ENCODE assay signal across 32 cellular contexts in genomic region chr4:70023218-70023617, GRCh38. TPM values are rescaled to one million over a fixed set of nuclear protein-coding genes. Genes with fewer than 3 reads are reported as not detected.
"Had no signal": no experiment of that assay in that cellular context is flagged by ENCODE, and none has a peak within 500 bp of the region (broad histone marks: within the 10 kb centered on the region; RNA-seq: fewer than 3 reads in every experiment).

No MANE protein-coding gene starts in this region.

- ATAC-seq: stimulated activated effector memory CD8-positive, alpha-beta T cell treated with anti-CD3 and anti-CD28 coated beads, Interleukin-12 subunit alpha, Interleukin-12 subunit beta, amount 100 ng/mL, for 72 hours; stimulated activated memory B cell treated with anti-CD40 and anti-IgM and Interleukin-4, amounts not matched to agents 10 μg/mL and 1 μg/mL and 100 μg/mL, for 72 hours; stimulated activated naive B cell treated with anti-CD40 and anti-IgM and Interleukin-4, amounts not matched to agents 10 μg/mL and 1 μg/mL and 100 μg/mL, for 72 hours; stimulated activated naive CD8-positive, alpha-beta T cell treated with anti-CD3 and anti-CD28 coated beads, Interleukin-15, amount 100 ng/mL, for 72 hours; stimulated activated naive CD8-positive, alpha-beta T cell treated with anti-CD3 and anti-CD28 coated beads, Interleukin-15, Interleukin-2, amounts not matched to agents 100 U/mL and 50 U/mL, for 24 hours; upper lobe of right lung had no signal

- H3K27me3 ChIP-seq: stomach, suprapubic skin, testis, thyroid gland, tibial artery, tibial nerve, transverse colon, upper lobe of left lung, upper lobe of right lung, uterus, vagina had no signal

- H3K4me1 ChIP-seq: stomach, suprapubic skin, testis, thyroid gland, tibial artery, tibial nerve, transverse colon, upper lobe of left lung, upper lobe of right lung, uterus, vagina had no signal

- H3K4me3 Mint-ChIP-seq: stimulated activated effector memory CD8-positive, alpha-beta T cell treated with anti-CD3 and anti-CD28 coated beads, Interleukin-12 subunit alpha, Interleukin-12 subunit beta, amount 100 ng/mL, for 72 hours; stimulated activated memory B cell treated with anti-CD40 and anti-IgM and Interleukin-4, amounts not matched to agents 10 μg/mL and 1 μg/mL and 100 μg/mL, for 72 hours; stimulated activated naive B cell treated with anti-CD40 and anti-IgM and Interleukin-4, amounts not matched to agents 10 μg/mL and 1 μg/mL and 100 μg/mL, for 72 hours; stimulated activated naive CD8-positive, alpha-beta T cell treated with anti-CD3 and anti-CD28 coated beads, Interleukin-15, amount 100 ng/mL, for 72 hours; stimulated activated naive CD8-positive, alpha-beta T cell treated with anti-CD3 and anti-CD28 coated beads, Interleukin-15, Interleukin-2, amounts not matched to agents 100 ng/mL and 50 ng/mL, for 24 hours; type B pancreatic cell had no signal

- H3K9me3 ChIP-seq: suprapubic skin, testis, thoracic aorta, thyroid gland, tibial artery, tibial nerve, transverse colon, upper lobe of left lung, upper lobe of right lung, uterus, vagina had no signal

- H3K27ac Mint-ChIP-seq: stimulated activated effector memory CD8-positive, alpha-beta T cell treated with anti-CD3 and anti-CD28 coated beads, Interleukin-12 subunit alpha, Interleukin-12 subunit beta, amount 100 ng/mL, for 72 hours; stimulated activated memory B cell treated with anti-CD40 and anti-IgM and Interleukin-4, amounts not matched to agents 10 μg/mL and 1 μg/mL and 100 μg/mL, for 72 hours; stimulated activated naive B cell treated with anti-CD40 and anti-IgM and Interleukin-4, amounts not matched to agents 10 μg/mL and 1 μg/mL and 100 μg/mL, for 72 hours; stimulated activated naive CD8-positive, alpha-beta T cell treated with anti-CD3 and anti-CD28 coated beads, Interleukin-15, Interleukin-2, amounts not matched to agents 100 ng/mL and 50 ng/mL, for 24 hours; type B pancreatic cell had no signal

- H3K36me3 Mint-ChIP-seq: stimulated activated effector memory CD8-positive, alpha-beta T cell treated with anti-CD3 and anti-CD28 coated beads, Interleukin-12 subunit alpha, Interleukin-12 subunit beta, amount 100 ng/mL, for 72 hours; stimulated activated memory B cell treated with anti-CD40 and anti-IgM and Interleukin-4, amounts not matched to agents 10 μg/mL and 1 μg/mL and 100 μg/mL, for 72 hours; stimulated activated naive B cell treated with anti-CD40 and anti-IgM and Interleukin-4, amounts not matched to agents 10 μg/mL and 1 μg/mL and 100 μg/mL, for 72 hours; type B pancreatic cell had no signal

- H3K27ac ChIP-seq: stomach, suprapubic skin, testis, thoracic aorta, thyroid gland, tibial artery, tibial nerve, transverse colon, upper lobe of left lung, upper lobe of right lung, uterus, vagina had no signal

- H3K4me1 Mint-ChIP-seq: stimulated activated effector memory CD8-positive, alpha-beta T cell treated with anti-CD3 and anti-CD28 coated beads, Interleukin-12 subunit alpha, Interleukin-12 subunit beta, amount 100 ng/mL, for 72 hours; stimulated activated memory B cell treated with anti-CD40 and anti-IgM and Interleukin-4, amounts not matched to agents 10 μg/mL and 1 μg/mL and 100 μg/mL, for 72 hours; stimulated activated naive B cell treated with anti-CD40 and anti-IgM and Interleukin-4, amounts not matched to agents 10 μg/mL and 1 μg/mL and 100 μg/mL, for 72 hours; stimulated activated naive CD8-positive, alpha-beta T cell treated with anti-CD3 and anti-CD28 coated beads, Interleukin-15, amount 100 ng/mL, for 72 hours had no signal

- H3K9me3 Mint-ChIP-seq: stimulated activated naive CD8-positive, alpha-beta T cell treated with anti-CD3 and anti-CD28 coated beads, Interleukin-15, amount 100 ng/mL, for 72 hours; stimulated activated naive CD8-positive, alpha-beta T cell treated with anti-CD3 and anti-CD28 coated beads, Interleukin-15, Interleukin-2, amounts not matched to agents 100 ng/mL and 50 ng/mL, for 24 hours; type B pancreatic cell had no signal

- DNase-seq: stimulated activated CD4-positive, alpha-beta T cell treated with anti-CD3 and anti-CD28 coated beads, Interleukin-2, amount 100 ng/mL, for 48 hours; stimulated activated CD4-positive, alpha-beta T cell treated with anti-CD3 and anti-CD28 coated beads, Interleukin-4, amount 100 ng/mL, for 1 hour; stimulated activated CD4-positive, alpha-beta T cell treated with anti-CD3 and anti-CD28 coated beads, Interleukin-4, amount 100 ng/mL, for 24 hours; stimulated activated CD4-positive, alpha-beta T cell treated with anti-CD3 and anti-CD28 coated beads, Interleukin-4, amount 100 ng/mL, for 4 hours; stimulated activated CD8-positive, alpha-beta memory T cell treated with anti-CD3 and anti-CD28 coated beads, Interleukin-4, amount 100 ng/mL, for 48 hours; stimulated activated naive B cell treated with anti-CD40 and anti-IgM and Interleukin-4, amounts not matched to agents 10 μg/mL and 1 μg/mL and 100 μg/mL, for 72 hours; stimulated activated naive CD4-positive, alpha-beta T cell; stimulated activated naive CD4-positive, alpha-beta T cell treated with Interleukin-2 at 50 U/mL for 16 hours; stimulated activated naive CD8-positive, alpha-beta T cell treated with anti-CD3 and anti-CD28 coated beads, Interleukin-15, amount 100 ng/mL, for 72 hours; stimulated activated naive CD8-positive, alpha-beta T cell treated with anti-CD3 and anti-CD28 coated beads, Interleukin-15, Interleukin-2, amounts not matched to agents 100 U/mL and 50 U/mL, for 24 hours; stomach; substantia nigra; testis; thyroid gland; tibial artery; transverse colon; trophoblast cell; upper lobe of left lung; upper lobe of right lung; uterus had no signal

- H3K36me3 ChIP-seq: stomach, suprapubic skin, thoracic aorta, thyroid gland, tibial artery, tibial nerve, transverse colon, upper lobe of left lung, upper lobe of right lung, uterus, vagina had no signal

- H3K27me3 Mint-ChIP-seq: stimulated activated memory B cell treated with anti-CD40 and anti-IgM and Interleukin-4, amounts not matched to agents 10 μg/mL and 1 μg/mL and 100 μg/mL, for 72 hours; stimulated activated naive B cell treated with anti-CD40 and anti-IgM and Interleukin-4, amounts not matched to agents 10 μg/mL and 1 μg/mL and 100 μg/mL, for 72 hours; stimulated activated naive CD8-positive, alpha-beta T cell treated with anti-CD3 and anti-CD28 coated beads, Interleukin-15, amount 100 ng/mL, for 72 hours; stimulated activated naive CD8-positive, alpha-beta T cell treated with anti-CD3 and anti-CD28 coated beads, Interleukin-15, Interleukin-2, amounts not matched to agents 100 ng/mL and 50 ng/mL, for 24 hours; type B pancreatic cell had no signal

- H3K4me3 ChIP-seq: stomach, suprapubic skin, testis, thoracic aorta, thyroid gland, tibial artery, tibial nerve, transverse colon, upper lobe of left lung, upper lobe of right lung, uterus, vagina had no signal

RNA-seq across cellular contexts. Expression of gene HTN3, which starts 5.0 kb away (rescaled TPM):
- total RNA-seq: stomach, subcutaneous adipose tissue, suprapubic skin, temporal lobe, testis, thoracic aorta, thyroid gland, tibial nerve, transverse colon, upper lobe of left lung, upper lobe of right lung, ureter, urinary bladder, uterus, vagina had no signal
- polyA plus RNA-seq: stomach, urinary bladder had no signal

RNA-seq across cellular contexts. Expression of gene HTN1, which starts 27.0 kb away (rescaled TPM):
- total RNA-seq: stomach, subcutaneous adipose tissue, suprapubic skin, temporal lobe, testis, thoracic aorta, thyroid gland, tibial nerve, transverse colon, upper lobe of left lung, upper lobe of right lung, ureter, urinary bladder, uterus, vagina had no signal
- polyA plus RNA-seq: stomach, urinary bladder had no signal

RNA-seq across cellular contexts. Expression of gene STATH, which starts 27.5 kb away (rescaled TPM):
- total RNA-seq: stomach, subcutaneous adipose tissue, suprapubic skin, temporal lobe, testis, thoracic aorta, thyroid gland, tibial nerve, transverse colon, upper lobe of left lung, upper lobe of right lung, ureter, urinary bladder, uterus, vagina had no signal
- polyA plus RNA-seq: stomach, urinary bladder had no signal

RNA-seq across cellular contexts. Expression of gene CSN2, which starts 57.7 kb away (rescaled TPM):
- total RNA-seq: stomach, subcutaneous adipose tissue, suprapubic skin, temporal lobe, testis, thoracic aorta, thyroid gland, tibial nerve, transverse colon, upper lobe of left lung, upper lobe of right lung, ureter, urinary bladder, uterus, vagina had no signal
- polyA plus RNA-seq: stomach, urinary bladder had no signal
